1 cellular context compared by ENCODE assay signal in genomic region chr2:150232871-150233270, GRCh38.
TF ChIP-seq lines count a peak whose summit lies in the region.

No MANE protein-coding gene starts in this region.

TF ChIP-seq in IMR-90, 13 proteins besides CTCF, POLR2A, EP300 and RAD21 (continued from another document):
- no peak for TF ChIP-seq ELK1 (IDR thresholded peaks at IDR 0.05; ENCODE audit: borderline replicate concordance, low read depth, low read length)
TF ChIP-seq in IMR-90: peak in this region for 0.
